In the genomic region with DNA sequence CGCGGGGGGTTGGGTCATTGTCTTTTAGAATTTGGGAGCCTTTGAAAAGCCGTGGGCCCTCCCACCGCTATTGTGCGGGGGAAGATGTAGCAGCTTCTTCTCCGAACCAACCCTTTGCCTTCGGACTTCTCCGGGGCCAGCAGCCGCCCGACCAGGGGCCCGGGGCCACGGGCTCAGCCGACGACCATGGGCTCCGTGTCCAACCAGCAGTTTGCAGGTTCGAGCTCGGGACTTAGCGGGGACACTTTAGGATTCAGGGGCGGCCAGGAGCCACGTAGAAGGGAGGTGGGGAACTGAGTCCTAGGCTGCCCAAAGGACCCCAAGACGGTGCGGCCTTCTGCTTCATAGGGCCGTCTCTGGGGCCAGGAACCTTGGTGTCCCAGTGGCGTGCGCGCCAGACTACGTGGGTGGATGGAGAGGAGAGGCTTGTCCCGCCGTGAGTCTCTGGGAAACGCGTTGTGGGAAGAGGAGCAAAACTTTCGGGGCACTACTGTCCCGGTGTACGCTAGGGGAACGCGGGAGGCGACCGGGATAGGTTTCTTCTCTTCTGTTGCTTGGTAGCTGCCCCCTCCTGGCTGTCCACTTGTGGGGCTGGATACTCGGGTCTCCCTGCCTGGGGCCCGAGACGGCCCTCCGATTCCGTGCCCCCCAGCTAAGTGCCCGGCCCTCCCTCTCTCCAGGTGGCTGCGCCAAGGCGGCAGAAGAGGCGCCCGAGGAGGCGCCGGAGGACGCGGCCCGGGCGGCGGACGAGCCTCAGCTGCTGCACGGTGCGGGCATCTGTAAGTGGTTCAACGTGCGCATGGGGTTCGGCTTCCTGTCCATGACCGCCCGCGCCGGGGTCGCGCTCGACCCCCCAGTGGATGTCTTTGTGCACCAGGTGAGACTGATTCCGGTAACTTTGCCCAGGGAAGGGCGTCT, we compare ENCODE assay signal across 19 cellular contexts. TPM values are rescaled to one million over a fixed set of nuclear protein-coding genes. Genes with fewer than 3 reads are reported as not detected.
DNase-seq lines count a peak whose midpoint lies in the region; ATAC-seq, FAIRE-seq and TF ChIP-seq lines count a peak whose summit lies in the region.
"Had no signal": no experiment of that assay in that cellular context is flagged by ENCODE, and none has a peak within 500 bp of the region (broad histone marks: within the 10 kb centered on the region; RNA-seq: fewer than 3 reads in every experiment).

A gene with protein sequence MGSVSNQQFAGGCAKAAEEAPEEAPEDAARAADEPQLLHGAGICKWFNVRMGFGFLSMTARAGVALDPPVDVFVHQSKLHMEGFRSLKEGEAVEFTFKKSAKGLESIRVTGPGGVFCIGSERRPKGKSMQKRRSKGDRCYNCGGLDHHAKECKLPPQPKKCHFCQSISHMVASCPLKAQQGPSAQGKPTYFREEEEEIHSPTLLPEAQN (plus strand): TSS at position 112 of the 918 bp plus-strand sequence. CDS start 75 bp downstream, at position 187.

- H3F3A ChIP-seq in GM23338 (replicated peaks; ENCODE audit: low read depth): peaks cover 48% of the 10 kb centered on the region

- H3K79me2 ChIP-seq in ACC112 (ENCODE audit: control insufficient read depth, insufficient read depth, low read length, unreplicated experiment) (no peaks in the 10 kb centered on the region), GM23338 (replicated peaks; ENCODE audit: insufficient read depth) (peaks cover 54% of the 10 kb centered on the region)

- no peak for TF ChIP-seq CTCF in GM23338 (conservative IDR thresholded peaks at IDR 0.05; ENCODE audit: low read depth in 2 of 2)
- no peak for TF ChIP-seq CTCF in mesothelial cell of epicardium (IDR thresholded peaks at IDR 0.05; ENCODE audit: unreplicated experiment)
- TF ChIP-seq CTCF in GM10266 (IDR thresholded peaks at IDR 0.05; ENCODE audit: control insufficient read depth, insufficient read depth, low read depth, missing control alignments): no peak

- ATAC-seq in GM23338 (peak; percentile 18), Right ventricle myocardium inferior (no peak)
- ATAC-seq: psoas muscle had no signal

- H3K36me3 ChIP-seq in ACC112 (ENCODE audit: insufficient read depth, low read length) (no peaks in the 10 kb centered on the region), GM23338 (ENCODE audit: insufficient read depth) (peaks cover 22% of the 10 kb centered on the region; the same call in 1 of the 2 replicates), ectodermal cell (ENCODE audit: control insufficient read depth, insufficient read depth, low read length) (no peaks in the 10 kb centered on the region)
- H3K36me3 ChIP-seq: BLaER1 treated with 17β-estradiol and CSF1 and Interleukin-3, amounts not matched to agents 10 nM and 100 nM; suprapubic skin had no signal

- no peaks in the 10 kb centered on the region for H3K9me2 ChIP-seq in GM23338 (ENCODE audit: insufficient read depth)

- no peak within 1 kb of the TSS for H3K27ac ChIP-seq in ACC112 (ENCODE audit: low read depth, low read length)
- peak within 1 kb of the TSS; percentile 100 for H3K27ac ChIP-seq in GM23338 (ENCODE audit: low read depth)
- H3K27ac ChIP-seq in ectodermal cell (ENCODE audit: insufficient read depth, low read depth, low read length, poor library complexity, severe bottlenecking): peak within 1 kb of the TSS; percentile 99
- H3K27ac ChIP-seq: BLaER1 treated with 17β-estradiol and CSF1 and Interleukin-3, amounts not matched to agents 10 nM and 100 nM; dorsolateral prefrontal cortex; psoas muscle; SK-N-MC; suprapubic skin had no signal

- DNase-seq in GM23338 (ENCODE audit: low spot score) (no peak), mesothelial cell of epicardium (ENCODE audit: low spot score in 2 of 2, unreplicated experiment in 2 of 2) (no peak), GM10266 (ENCODE audit: extremely low spot score) (no peak), GM12891 (ENCODE audit: insufficient read length, low spot score) (no peak), OCI-M2 (lab: John Stamatoyannopoulos, UW; ENCODE audit: unreplicated experiment) (no peak), Right ventricle myocardium inferior (ENCODE audit: missing footprints) (no peak)
- DNase-seq: activated CD4-positive, alpha-beta memory T cell treated with anti-CD3 and anti-CD28 coated beads, Interleukin-2, amount 10 ng/mL, durations not matched to agents 7 days and 5 days; activated effector memory CD4-positive, alpha-beta T cell treated with anti-CD3 and anti-CD28 coated beads, Interleukin-2, amount 50 U/mL, for 16 hours; dorsolateral prefrontal cortex; EL; midbrain; NCI-H2029 treated with DMSO at 0.1 percent for 48 hours; psoas muscle had no signal

- H3K4me2 ChIP-seq in GM23338: peak within 1 kb of the TSS; percentile 84

- peaks cover 44% of the 10 kb centered on the region for H3K4me1 Mint-ChIP-seq in GM23338
- peaks cover 33% of the 10 kb centered on the region for H3K4me1 Mint-ChIP-seq in mesothelial cell of epicardium

- intact Hi-C loops in Right ventricle myocardium inferior (cut with DNase I): no loop called here

- H4K20me1 ChIP-seq in GM23338 (replicated peaks; ENCODE audit: insufficient read depth): peaks cover 34% of the 10 kb centered on the region

- no peak for TF ChIP-seq POLR2A in GM12891 (IDR thresholded peaks at IDR 0.05; ENCODE audit: low read depth, low read length)

- H3K36me3 Mint-ChIP-seq in GM23338 (ENCODE audit: low read depth) (peaks cover 53% of the 10 kb centered on the region), mesothelial cell of epicardium (no peaks in the 10 kb centered on the region)

- peaks cover 20% of the 10 kb centered on the region for H3K4me1 ChIP-seq in ACC112 (ENCODE audit: control insufficient read depth, insufficient read depth, low read length, unreplicated experiment)
- peaks cover 42% of the 10 kb centered on the region for H3K4me1 ChIP-seq in GM23338 (ENCODE audit: insufficient read depth)
- peaks cover 24% of the 10 kb centered on the region for H3K4me1 ChIP-seq in ectodermal cell (ENCODE audit: control insufficient read depth, insufficient read depth, low read length)
- H3K4me1 ChIP-seq: psoas muscle, suprapubic skin had no signal

- H2AFZ ChIP-seq in ACC112 (ENCODE audit: low read length, unreplicated experiment) (no peak within 1 kb of the TSS), GM23338 (no peak within 1 kb of the TSS)

- H3K4me3 Mint-ChIP-seq in GM23338 (peak within 1 kb of the TSS; percentile 99), mesothelial cell of epicardium (peak within 1 kb of the TSS; percentile 52)
- H3K4me3 Mint-ChIP-seq: activated CD4-positive, alpha-beta memory T cell treated with anti-CD3 and anti-CD28 coated beads, Interleukin-2, amount 10 ng/mL, durations not matched to agents 7 days and 5 days had no signal

- H3K27me3 ChIP-seq in ACC112 (ENCODE audit: insufficient read depth, low read length) (peaks cover 54% of the 10 kb centered on the region), GM23338 (ENCODE audit: insufficient read depth) (no peaks in the 10 kb centered on the region), ectodermal cell (ENCODE audit: control insufficient read depth, insufficient read depth, low read length, poor library complexity, severe bottlenecking) (no peaks in the 10 kb centered on the region)

- 0% methylated on average over 70 of the region's 70 CpGs for WGBS in ectodermal cell, 2 experiments

- H3K9me3 ChIP-seq in ectodermal cell (ENCODE audit: control insufficient read depth, low read length): no peaks in the 10 kb centered on the region
- H3K9me3 ChIP-seq: psoas muscle, suprapubic skin had no signal

- H3K27me3 Mint-ChIP-seq in GM23338 (ENCODE audit: insufficient read depth, low read depth, poor library complexity) (peaks cover 40% of the 10 kb centered on the region), mesothelial cell of epicardium (ENCODE audit: low read depth) (peaks cover 50% of the 10 kb centered on the region)

- H3K9me3 Mint-ChIP-seq in GM23338 (peaks cover 4% of the 10 kb centered on the region; the same call in 1 of the 3 replicates), mesothelial cell of epicardium (no peaks in the 10 kb centered on the region)
- H3K9me3 Mint-ChIP-seq: activated CD4-positive, alpha-beta memory T cell treated with anti-CD3 and anti-CD28 coated beads, Interleukin-2, amount 10 ng/mL, durations not matched to agents 7 days and 5 days had no signal

- FAIRE-seq in GM12891 (lab: Jason Lieb, UNC): no peak

- H3K27ac Mint-ChIP-seq in GM23338 (peak within 1 kb of the TSS; percentile 97), mesothelial cell of epicardium (no peak within 1 kb of the TSS)
- H3K27ac Mint-ChIP-seq: activated CD4-positive, alpha-beta memory T cell treated with anti-CD3 and anti-CD28 coated beads, Interleukin-2, amount 10 ng/mL, durations not matched to agents 7 days and 5 days had no signal

- H3K4me3 ChIP-seq in ACC112 (ENCODE audit: low read depth, low read length): peak within 1 kb of the TSS; percentile 37
- H3K4me3 ChIP-seq in GM23338: peak within 1 kb of the TSS; percentile 96
- H3K4me3 ChIP-seq in ectodermal cell (ENCODE audit: insufficient read depth, low read depth, low read length): peak within 1 kb of the TSS; percentile 100
- H3K4me3 ChIP-seq: psoas muscle, SK-N-MC, suprapubic skin had no signal

TF ChIP-seq in GM23338, 12 proteins besides CTCF, POLR2A, EP300 and RAD21 (continues in another document):
- TF ChIP-seq POLR2AphosphoS5 (IDR thresholded peaks at IDR 0.05; ENCODE audit: low read depth): peak; percentile 84
- no peak for TF ChIP-seq JUNB (IDR thresholded peaks at IDR 0.05; ENCODE audit: unreplicated experiment)

TF ChIP-seq in GM12891, 5 proteins besides CTCF, POLR2A, EP300 and RAD21:
- TF ChIP-seq PAX5 (IDR thresholded peaks at IDR 0.05; ENCODE audit: insufficient read depth, low read length, severe bottlenecking): no peak
- TF ChIP-seq TAF1 (IDR thresholded peaks at IDR 0.05; ENCODE audit: low read depth, low read length): no peak
- TF ChIP-seq POLR2AphosphoS5 (IDR thresholded peaks at IDR 0.05; ENCODE audit: low read depth, low read length): no peak
- TF ChIP-seq POU2F2 (IDR thresholded peaks at IDR 0.05; ENCODE audit: low read depth, low read length): no peak
- no peak for TF ChIP-seq SPI1 (IDR thresholded peaks at IDR 0.05; ENCODE audit: low read depth, low read length)

RNA-seq across cellular contexts. Expression of the gene that starts here (rescaled TPM):
- 1,538 and 1,571 TPM in 2 replicates for total RNA-seq in GM23338 (2014; rRNA removed; shearing (Covaris generic))
- 604 and 648 TPM in 2 replicates for polyA plus RNA-seq in GM23338 (2016; fragmentation: Nextera tagmentation; extraction: Ambion mirVana)
- 980 TPM for polyA plus RNA-seq in ectodermal cell (2013, experiment 1 of 4)
- polyA plus RNA-seq in ectodermal cell (2013, experiment 2 of 4): 1,098 TPM
- 595 TPM for polyA plus RNA-seq in ectodermal cell (2013, experiment 3 of 4)
- polyA plus RNA-seq in ectodermal cell (2013, experiment 4 of 4): 630 TPM
- 0.09 TPM in 1 of 3 replicates, not detected in the others for total RNA-seq in mesothelial cell of epicardium
- not detected for polyA plus RNA-seq in GM12891 (2012; ENCODE audit: low read depth, missing spikeins)
- not detected for total RNA-seq in Right ventricle myocardium inferior
- total RNA-seq: activated CD4-positive, alpha-beta memory T cell treated with anti-CD3 and anti-CD28 coated beads, Interleukin-2, amount 10 ng/mL, durations not matched to agents 7 days and 5 days; dorsolateral prefrontal cortex; MCF 10A; psoas muscle; suprapubic skin had no signal
- polyA plus RNA-seq: psoas muscle had no signal

Comparison
In these comparisons a context has a peak if more than half of its experiments do, and no peak if none do; other contexts are left out.
1. RNA of the gene that starts here (total RNA-seq): 1,538 to 1,571 TPM in GM23338; 0.09 TPM in mesothelial cell of epicardium and not detected in Right ventricle myocardium inferior (single experiment); every median in the first group is over 1,000 times any median in the second.
2. H3K4me3 ChIP-seq: peak in every context shown above with its lines; median percentile 100 in ectodermal cell; 96 in GM23338; 37 in ACC112.